Comparison of ENCODE assay signal across 8 cellular contexts in the genomic region with DNA sequence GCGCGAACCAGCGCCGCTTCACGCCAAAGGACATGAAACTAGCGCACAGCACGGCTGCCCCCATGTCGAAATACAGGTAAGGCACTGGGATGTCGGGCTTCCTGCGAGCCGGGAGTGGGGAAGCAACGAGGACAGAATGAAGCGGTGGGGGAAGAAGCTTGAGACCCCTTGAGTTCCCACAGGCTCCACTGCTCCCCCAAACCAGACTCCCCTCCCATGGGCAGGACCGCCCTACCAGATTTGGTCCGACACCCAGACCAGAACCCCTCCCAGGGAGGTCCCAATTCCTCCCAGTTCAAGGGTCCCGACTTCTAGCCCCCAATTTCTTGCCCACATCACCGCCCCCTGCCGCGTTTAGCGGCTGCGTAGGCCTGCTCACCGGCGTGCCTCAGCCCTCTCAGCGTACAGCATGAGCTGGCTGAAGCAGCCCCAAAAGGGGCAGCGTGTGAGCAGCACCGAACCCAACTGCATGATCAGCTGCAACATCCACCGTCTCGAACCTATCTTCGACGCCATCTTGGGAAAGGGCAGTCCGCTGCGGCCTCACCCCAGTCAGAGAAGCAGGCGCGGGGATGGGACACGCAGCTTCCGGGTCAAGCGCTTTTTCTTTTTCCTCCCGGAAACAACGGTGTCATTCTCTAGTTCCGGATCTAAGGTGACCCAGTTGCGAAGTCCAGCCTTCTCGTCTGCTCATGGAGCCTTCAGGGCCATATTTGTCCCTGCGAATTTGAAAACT. TPM values are rescaled to one million over a fixed set of nuclear protein-coding genes. Genes with fewer than 3 reads are reported as not detected.
DNase-seq lines count a peak whose midpoint lies in the region; ATAC-seq and TF ChIP-seq lines count a peak whose summit lies in the region.

A gene (minus strand): TSS at position 527 of the 736 bp plus-strand sequence. CDS start 11 bp downstream, at position 516.

- H3K9me3 Mint-ChIP-seq in activated naive CD8-positive, alpha-beta T cell (ENCODE audit: low read depth), result no peaks in the 10 kb centered on the region
- H3K9me3 Mint-ChIP-seq in glutamatergic neuron (ENCODE audit: unreplicated experiment), result peaks cover 5% of the 10 kb centered on the region

- H3K36me3 ChIP-seq in HEK293 (ENCODE audit: control insufficient read depth in 2 of 2, insufficient read depth in 1 of 2, low read length in 2 of 2), result peaks cover 0 to 24% of the 10 kb centered on the region in 2 experiments; a peak in 1 of 3 replicates

- H3K36me3 Mint-ChIP-seq in activated naive CD8-positive, alpha-beta T cell, result peaks cover 6% of the 10 kb centered on the region
- H3K36me3 Mint-ChIP-seq in glutamatergic neuron (ENCODE audit: unreplicated experiment), result no peaks in the 10 kb centered on the region

- H3K4me1 ChIP-seq in HEK293 (ENCODE audit: control insufficient read depth, insufficient read depth, low read length), result peaks cover 11% of the 10 kb centered on the region; the same call in 1 of the 2 replicates

- peak; percentile 22; the same call in 1 of the 2 replicates for TF ChIP-seq CTCF in HEK293 (tag by site-specific recombination; IDR thresholded peaks at IDR 0.05)
- no peak for TF ChIP-seq CTCF in glutamatergic neuron (IDR thresholded peaks at IDR 0.05; ENCODE audit: partially characterized antibody, unreplicated experiment)
- TF ChIP-seq CTCF in omental fat pad (IDR thresholded peaks at IDR 0.05), result no peak

- peak within 1 kb of the TSS; percentile 100 for H3K4me3 Mint-ChIP-seq in activated naive CD8-positive, alpha-beta T cell
- peak within 1 kb of the TSS; percentile 100 for H3K4me3 Mint-ChIP-seq in glutamatergic neuron (ENCODE audit: unreplicated experiment)

- POLR2A ChIA-PET in HEK293 (lab: Yijun Ruan, JAX), result interaction anchor here (0.6 to 1.1 kb wide), 6 partner anchors 8 to 298 kb away, joined by 3 to 9 read pairs (median 4); a partner anchor contains a TSS

- H3K4me3 ChIP-seq in HEK293 (ENCODE audit: low read depth, low read length), result peak within 1 kb of the TSS; percentile 75

- in situ Hi-C loops in G401 (cut with HindIII; ENCODE audit: low sequenced_read_pairs), result no loop called here

- peak within 1 kb of the TSS; percentile 98 for H3K27ac Mint-ChIP-seq in activated naive CD8-positive, alpha-beta T cell
- peak within 1 kb of the TSS; percentile 99 for H3K27ac Mint-ChIP-seq in glutamatergic neuron (ENCODE audit: unreplicated experiment)

- ATAC-seq in omental fat pad (ENCODE audit: low FRiP score), result peak; percentile 92

- DNase-seq in G401 (ENCODE audit: low spot score) (peak; percentile 93), NCI-H1092 treated with DMSO at 0.1 percent for 48 hours (lab: John Stamatoyannopoulos, UW) (peak; percentile 91), SKM-1 treated with dmso at 0.1 percent for 144 hours (lab: John Stamatoyannopoulos, UW; ENCODE audit: unreplicated experiment) (peak; percentile 88), glutamatergic neuron (peak; percentile 86), omental fat pad (ENCODE audit: low spot score) (peak; percentile 67)

- CTCF ChIA-PET in HEK293 (lab: Yijun Ruan, JAX), result interaction anchor here (0.6 kb wide), 1 partner anchor 13 kb away, joined by 4 read pairs; no protein-coding TSS in a partner anchor

- no peaks in the 10 kb centered on the region for H3K27me3 Mint-ChIP-seq in activated naive CD8-positive, alpha-beta T cell
- peaks cover 6% of the 10 kb centered on the region for H3K27me3 Mint-ChIP-seq in glutamatergic neuron (ENCODE audit: unreplicated experiment)

- peaks cover 15% of the 10 kb centered on the region for H3K4me1 Mint-ChIP-seq in activated naive CD8-positive, alpha-beta T cell (ENCODE audit: low read depth)
- no peaks in the 10 kb centered on the region for H3K4me1 Mint-ChIP-seq in glutamatergic neuron (ENCODE audit: low read depth, unreplicated experiment)

- H3K9me3 ChIP-seq in HEK293 (ENCODE audit: control insufficient read depth, insufficient read depth, low read depth, low read length), result no peaks in the 10 kb centered on the region

- H3K27ac ChIP-seq in HEK293 (ENCODE audit: extremely low read depth, low read depth, low read length) (peak within 1 kb of the TSS; percentile 64), temporal lobe (ENCODE audit: low read depth, low read length) (peak within 1 kb of the TSS; percentile 71)

TF ChIP-seq in HEK293, 187 proteins besides CTCF, POLR2A, EP300 and RAD21 (continues in another document):
- peak; percentile 40 for TF ChIP-seq SETDB1 (IDR thresholded peaks at IDR 0.05; ENCODE audit: insufficient read length, low read length)
- peak; percentile 82; the same call in 1 of the 2 replicates for TF ChIP-seq OVOL3 (tag by site-specific recombination; IDR thresholded peaks at IDR 0.05)
- no peak for TF ChIP-seq ZNF132 (tag by site-specific recombination; IDR thresholded peaks at IDR 0.05; ENCODE audit: borderline replicate concordance)
- no peak for TF ChIP-seq ZNF19 (tag by site-specific recombination; IDR thresholded peaks at IDR 0.05; ENCODE audit: low read depth)
- TF ChIP-seq, protein P1, sequence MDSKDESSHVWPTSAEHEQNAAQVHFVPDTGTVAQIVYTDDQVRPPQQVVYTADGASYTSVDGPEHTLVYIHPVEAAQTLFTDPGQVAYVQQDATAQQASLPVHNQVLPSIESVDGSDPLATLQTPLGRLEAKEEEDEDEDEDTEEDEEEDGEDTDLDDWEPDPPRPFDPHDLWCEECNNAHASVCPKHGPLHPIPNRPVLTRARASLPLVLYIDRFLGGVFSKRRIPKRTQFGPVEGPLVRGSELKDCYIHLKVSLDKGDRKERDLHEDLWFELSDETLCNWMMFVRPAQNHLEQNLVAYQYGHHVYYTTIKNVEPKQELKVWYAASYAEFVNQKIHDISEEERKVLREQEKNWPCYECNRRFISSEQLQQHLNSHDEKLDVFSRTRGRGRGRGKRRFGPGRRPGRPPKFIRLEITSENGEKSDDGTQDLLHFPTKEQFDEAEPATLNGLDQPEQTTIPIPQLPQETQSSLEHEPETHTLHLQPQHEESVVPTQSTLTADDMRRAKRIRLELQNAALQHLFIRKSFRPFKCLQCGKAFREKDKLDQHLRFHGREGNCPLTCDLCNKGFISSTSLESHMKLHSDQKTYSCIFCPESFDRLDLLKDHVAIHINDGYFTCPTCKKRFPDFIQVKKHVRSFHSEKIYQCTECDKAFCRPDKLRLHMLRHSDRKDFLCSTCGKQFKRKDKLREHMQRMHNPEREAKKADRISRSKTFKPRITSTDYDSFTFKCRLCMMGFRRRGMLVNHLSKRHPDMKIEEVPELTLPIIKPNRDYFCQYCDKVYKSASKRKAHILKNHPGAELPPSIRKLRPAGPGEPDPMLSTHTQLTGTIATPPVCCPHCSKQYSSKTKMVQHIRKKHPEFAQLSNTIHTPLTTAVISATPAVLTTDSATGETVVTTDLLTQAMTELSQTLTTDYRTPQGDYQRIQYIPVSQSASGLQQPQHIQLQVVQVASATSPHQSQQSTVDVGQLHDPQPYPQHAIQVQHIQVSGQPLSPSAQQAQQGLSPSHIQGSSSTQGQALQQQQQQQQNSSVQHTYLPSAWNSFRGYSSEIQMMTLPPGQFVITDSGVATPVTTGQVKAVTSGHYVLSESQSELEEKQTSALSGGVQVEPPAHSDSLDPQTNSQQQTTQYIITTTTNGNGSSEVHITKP (tag by site-specific recombination; IDR thresholded peaks at IDR 0.05), result peak; percentile 93
- TF ChIP-seq, protein P2, sequence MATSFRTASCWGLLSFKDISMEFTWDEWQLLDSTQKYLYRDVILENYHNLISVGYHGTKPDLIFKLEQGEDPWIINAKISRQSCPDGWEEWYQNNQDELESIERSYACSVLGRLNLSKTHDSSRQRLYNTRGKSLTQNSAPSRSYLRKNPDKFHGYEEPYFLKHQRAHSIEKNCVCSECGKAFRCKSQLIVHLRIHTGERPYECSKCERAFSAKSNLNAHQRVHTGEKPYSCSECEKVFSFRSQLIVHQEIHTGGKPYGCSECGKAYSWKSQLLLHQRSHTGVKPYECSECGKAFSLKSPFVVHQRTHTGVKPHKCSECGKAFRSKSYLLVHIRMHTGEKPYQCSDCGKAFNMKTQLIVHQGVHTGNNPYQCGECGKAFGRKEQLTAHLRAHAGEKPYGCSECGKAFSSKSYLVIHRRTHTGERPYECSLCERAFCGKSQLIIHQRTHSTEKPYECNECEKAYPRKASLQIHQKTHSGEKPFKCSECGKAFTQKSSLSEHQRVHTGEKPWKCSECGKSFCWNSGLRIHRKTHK (tag by site-specific recombination; IDR thresholded peaks at IDR 0.05), result no peak
- TF ChIP-seq, protein P3, sequence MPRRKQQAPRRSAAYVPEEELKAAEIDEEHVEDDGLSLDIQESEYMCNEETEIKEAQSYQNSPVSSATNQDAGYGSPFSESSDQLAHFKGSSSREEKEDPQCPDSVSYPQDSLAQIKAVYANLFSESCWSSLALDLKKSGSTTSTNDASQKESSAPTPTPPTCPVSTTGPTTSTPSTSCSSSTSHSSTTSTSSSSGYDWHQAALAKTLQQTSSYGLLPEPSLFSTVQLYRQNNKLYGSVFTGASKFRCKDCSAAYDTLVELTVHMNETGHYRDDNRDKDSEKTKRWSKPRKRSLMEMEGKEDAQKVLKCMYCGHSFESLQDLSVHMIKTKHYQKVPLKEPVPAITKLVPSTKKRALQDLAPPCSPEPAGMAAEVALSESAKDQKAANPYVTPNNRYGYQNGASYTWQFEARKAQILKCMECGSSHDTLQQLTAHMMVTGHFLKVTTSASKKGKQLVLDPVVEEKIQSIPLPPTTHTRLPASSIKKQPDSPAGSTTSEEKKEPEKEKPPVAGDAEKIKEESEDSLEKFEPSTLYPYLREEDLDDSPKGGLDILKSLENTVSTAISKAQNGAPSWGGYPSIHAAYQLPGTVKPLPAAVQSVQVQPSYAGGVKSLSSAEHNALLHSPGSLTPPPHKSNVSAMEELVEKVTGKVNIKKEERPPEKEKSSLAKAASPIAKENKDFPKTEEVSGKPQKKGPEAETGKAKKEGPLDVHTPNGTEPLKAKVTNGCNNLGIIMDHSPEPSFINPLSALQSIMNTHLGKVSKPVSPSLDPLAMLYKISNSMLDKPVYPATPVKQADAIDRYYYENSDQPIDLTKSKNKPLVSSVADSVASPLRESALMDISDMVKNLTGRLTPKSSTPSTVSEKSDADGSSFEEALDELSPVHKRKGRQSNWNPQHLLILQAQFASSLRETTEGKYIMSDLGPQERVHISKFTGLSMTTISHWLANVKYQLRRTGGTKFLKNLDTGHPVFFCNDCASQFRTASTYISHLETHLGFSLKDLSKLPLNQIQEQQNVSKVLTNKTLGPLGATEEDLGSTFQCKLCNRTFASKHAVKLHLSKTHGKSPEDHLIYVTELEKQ (tag by site-specific recombination; IDR thresholded peaks at IDR 0.05; ENCODE audit: borderline replicate concordance), result peak; percentile 81; the same call in 1 of the 2 replicates

RNA-seq across cellular contexts. Expression of the gene that starts here (rescaled TPM):
- 53.3 and 63.2 TPM in 2 replicates for total RNA-seq in G401 (2014; rRNA removed; shearing (Covaris generic))
- total RNA-seq in glutamatergic neuron (ENCODE audit: unreplicated experiment) (22.6 TPM), omental fat pad (10 to 100 TPM; 17.3 to 37.0 (median 26.8) TPM), temporal lobe (20.9 TPM)

Comparison
In these comparisons a context has a peak if more than half of its experiments do, and no peak if none do; other contexts are left out.
1. Peak in every context shown above with its lines: DNase-seq, ATAC-seq, H3K4me3 ChIP-seq and H3K27ac ChIP-seq.